15 cellular contexts compared by ENCODE assay signal in the genomic region with DNA sequence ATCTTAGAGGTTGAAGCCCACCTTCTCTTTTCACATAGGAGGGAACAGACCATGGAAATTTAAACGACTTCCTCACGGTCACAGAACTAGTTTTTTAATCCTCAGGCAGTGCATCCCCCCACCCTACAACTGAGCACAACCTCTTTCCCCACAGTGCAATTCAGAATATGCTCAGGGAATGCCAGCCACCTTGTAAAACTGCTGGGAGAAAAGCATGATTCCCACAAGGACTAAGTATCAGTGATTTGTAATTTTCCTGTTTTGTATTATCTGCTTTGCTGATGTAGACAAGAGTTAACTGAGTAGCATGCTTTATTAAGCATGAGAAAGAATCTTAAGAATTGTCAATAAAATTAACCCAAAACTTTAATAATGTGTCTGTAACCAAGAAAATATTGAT. TPM values are rescaled to one million over a fixed set of nuclear protein-coding genes. Genes with fewer than 3 reads are reported as not detected.
DNase-seq lines count a peak whose midpoint lies in the region; ATAC-seq and TF ChIP-seq lines count a peak whose summit lies in the region.
"Had no signal": no experiment of that assay in that cellular context is flagged by ENCODE, and none has a peak within 500 bp of the region (broad histone marks: within the 10 kb centered on the region; RNA-seq: fewer than 3 reads in every experiment).

No MANE protein-coding gene starts in this region.

- H3K4me3 Mint-ChIP-seq in T-helper 17 cell (no peak overlapping the region), H9 (no peak overlapping the region)
- H3K4me3 Mint-ChIP-seq: naive B cell had no signal

- peak overlapping the region in 8 of 10 donors; percentile 4 to 79 (median 42) for H3K27ac ChIP-seq in heart right ventricle
- peak overlapping the region in 2 of 3 donors; percentile 12 to 32 for H3K27ac ChIP-seq in thyroid gland
- no peak overlapping the region for H3K27ac ChIP-seq in H9 (ENCODE audit: insufficient read length, low read depth, low read length)
- H3K27ac ChIP-seq: stomach had no signal

- ATAC-seq in heart right ventricle, result no peak
- ATAC-seq in left ventricle myocardium superior, result no peak
- ATAC-seq in T-helper 17 cell, result no peak
- ATAC-seq in GM18505 (IDR thresholded peaks at IDR 0.05; ENCODE audit: unreplicated experiment), result no peak

- no peak overlapping the region for H3K56ac ChIP-seq in H9 (ENCODE audit: insufficient read length, low read depth, low read length)

- no peak overlapping the region for H2AFZ ChIP-seq in H9 (ENCODE audit: low read length)

- WGBS in heart right ventricle, 2 donors, result 46 to 58% methylated on average over 2 of the region's 2 CpGs
- WGBS in thyroid gland, 2 donors, result 62 to 71% methylated on average over 2 of the region's 2 CpGs
- WGBS in H9 (ENCODE audit: extremely low coverage, insufficient read length, low lambda C conversion rate), result no CpG with 5 or more reads among the region's 2 CpGs

- no peak overlapping the region for H2BK15ac ChIP-seq in H9 (ENCODE audit: low read depth, low read length)

- H3K23me2 ChIP-seq in H9 (ENCODE audit: insufficient read length, low read depth, low read length, poor library complexity, severe bottlenecking), result no peaks in the 10 kb centered on the region

- H3K9me3 Mint-ChIP-seq in H9, result no peaks in the 10 kb centered on the region
- H3K9me3 Mint-ChIP-seq: naive B cell had no signal

- H4K20me1 ChIP-seq in H9 (ENCODE audit: control insufficient read depth, insufficient read depth, insufficient read length), result no peaks in the 10 kb centered on the region

- no peak overlapping the region for H3K18ac ChIP-seq in H9 (ENCODE audit: insufficient read length, low read depth, low read length)

- no peaks in the 10 kb centered on the region for H3K27me3 Mint-ChIP-seq in T-helper 17 cell
- no peaks in the 10 kb centered on the region for H3K27me3 Mint-ChIP-seq in H9 (ENCODE audit: low read depth)
- H3K27me3 Mint-ChIP-seq: naive B cell had no signal

- no peak overlapping the region for H2BK120ac ChIP-seq in H9 (ENCODE audit: low read depth, low read length, poor library complexity, severe bottlenecking)

- no peak overlapping the region for H3K14ac ChIP-seq in H9 (ENCODE audit: insufficient read depth, low read length)

- H3K9ac ChIP-seq in H9 (ENCODE audit: extremely low read depth, insufficient read length, low read length), result no peak overlapping the region

- no peaks in the 10 kb centered on the region for H3K79me2 ChIP-seq in H9 (ENCODE audit: insufficient read depth, low read length)

- H4K8ac ChIP-seq in H9 (replicated peaks; ENCODE audit: insufficient read length, low read depth, low read length), result no peak overlapping the region

- intact Hi-C loops in heart right ventricle (cut with DNase I), result no loop called here
- intact Hi-C loops in left ventricle myocardium superior (cut with micrococcal nuclease), result no loop called here
- intact Hi-C loops in thyroid gland (cut with DNase I), result no loop called here

- H3K4ac ChIP-seq in H9 (ENCODE audit: low read depth, low read length), result no peak overlapping the region

- H2BK20ac ChIP-seq in H9 (ENCODE audit: low read depth, low read length, poor library complexity, severe bottlenecking), result no peak overlapping the region

- no peak overlapping the region for H2BK12ac ChIP-seq in H9 (ENCODE audit: insufficient read length, low read depth, low read length)

- no peaks in the 10 kb centered on the region for H3K79me1 ChIP-seq in H9 (ENCODE audit: insufficient read depth, low read depth, low read length, poor library complexity, severe bottlenecking)

- DNase-seq in heart right ventricle (no peak), left ventricle myocardium superior (no peak), T-helper 17 cell (no peak), fibroblast of villous mesenchyme (ENCODE audit: low read depth) (peak; percentile 84), thyroid gland (no peak), A172 (ENCODE audit: low spot score) (no peak), H9 (no peak)
- DNase-seq: DMS79 treated with DMSO at 0.1 percent for 48 hours, head of caudate nucleus, Kasumi-1, naive B cell, NCI-H1694 treated with DMSO at 0.1 percent for 48 hours, NCI-H446 treated with DMSO at 0.1 percent for 48 hours, stomach had no signal

- no peak for TF ChIP-seq POLR2A in thyroid gland (IDR thresholded peaks at IDR 0.05)
- no peak for TF ChIP-seq POLR2A in GM18505 (IDR thresholded peaks at IDR 0.05; ENCODE audit: borderline replicate concordance, extremely low read depth, insufficient read depth, insufficient read length)

- peaks cover 0 to 23% (median 14%) of the 10 kb centered on the region in 9 donors for H3K4me1 ChIP-seq in heart right ventricle
- H3K4me1 ChIP-seq in thyroid gland, result peaks cover 4 to 8% of the 10 kb centered on the region in 2 donors
- H3K4me1 ChIP-seq in H9 (ENCODE audit: insufficient read depth, low read length), result no peaks in the 10 kb centered on the region

- H2BK5ac ChIP-seq in H9 (ENCODE audit: insufficient read length, low read length), result no peak overlapping the region

- no peak overlapping the region for H4K5ac ChIP-seq in H9 (ENCODE audit: insufficient read length, low read depth, low read length)

- H3K4me3 ChIP-seq in heart right ventricle, result no peak overlapping the region
- H3K4me3 ChIP-seq in fibroblast of villous mesenchyme (ENCODE audit: low read depth, low read length), result no peak overlapping the region
- H3K4me3 ChIP-seq in thyroid gland (replicated peaks in 1 of 3), result no peak overlapping the region
- H3K4me3 ChIP-seq: stomach had no signal

- H3K27ac Mint-ChIP-seq in T-helper 17 cell, result peak overlapping the region; percentile 67
- peak overlapping the region in 1 of 3 experiments; percentile 4; a peak in 1 of 7 replicates for H3K27ac Mint-ChIP-seq in H9

- no peak overlapping the region for H3K23ac ChIP-seq in H9 (ENCODE audit: insufficient read length, low read depth, low read length)

- peaks cover 0 to 51% (median 11%) of the 10 kb centered on the region in 9 donors for H3K36me3 ChIP-seq in heart right ventricle
- peaks cover 0 to 2% of the 10 kb centered on the region in 2 donors for H3K36me3 ChIP-seq in thyroid gland

- H4K91ac ChIP-seq in H9 (ENCODE audit: insufficient read length, low read depth, low read length), result no peak overlapping the region

- H3K4me2 ChIP-seq in H9 (ENCODE audit: insufficient read depth, insufficient read length, low read length), result no peak overlapping the region

- H3K9me3 ChIP-seq in heart right ventricle, result no peaks in the 10 kb centered on the region
- H3K9me3 ChIP-seq in T-helper 17 cell (ENCODE audit: control insufficient read depth, low read length, poor library complexity, severe bottlenecking), result no peaks in the 10 kb centered on the region
- no peaks in the 10 kb centered on the region for H3K9me3 ChIP-seq in thyroid gland
- no peaks in the 10 kb centered on the region for H3K9me3 ChIP-seq in H9 (ENCODE audit: control insufficient read depth, low read depth, low read length)
- H3K9me3 ChIP-seq: stomach had no signal

- peaks cover 15% of the 10 kb centered on the region for H3K4me1 Mint-ChIP-seq in T-helper 17 cell
- H3K4me1 Mint-ChIP-seq in H9, result no peaks in the 10 kb centered on the region
- H3K4me1 Mint-ChIP-seq: naive B cell had no signal

- no peaks in the 10 kb centered on the region for H3K27me3 ChIP-seq in heart right ventricle
- H3K27me3 ChIP-seq in thyroid gland, result no peaks in the 10 kb centered on the region
- H3K27me3 ChIP-seq in H9 (ENCODE audit: insufficient read depth, low read length), result no peaks in the 10 kb centered on the region
- H3K27me3 ChIP-seq: stomach had no signal

- H3T11ph ChIP-seq in H9 (ENCODE audit: low read length), result no peak overlapping the region

- no peak overlapping the region for H2AK5ac ChIP-seq in H9 (ENCODE audit: insufficient read length, low read length)

- TF ChIP-seq CTCF in heart right ventricle (IDR thresholded peaks at IDR 0.05) (no peak), fibroblast of villous mesenchyme (IDR thresholded peaks at IDR 0.05; ENCODE audit: insufficient read depth, low read depth, low read length) (no peak), thyroid gland (IDR thresholded peaks at IDR 0.05) (no peak), H9 (conservative IDR thresholded peaks at IDR 0.05) (no peak)

- H3K36me3 Mint-ChIP-seq in T-helper 17 cell (ENCODE audit: low read depth) (peaks cover 6% of the 10 kb centered on the region), H9 (ENCODE audit: insufficient read depth in 1 of 3, low read depth in 3 of 3) (peaks cover 6 to 47% (median 39%) of the 10 kb centered on the region in 3 experiments; a peak in 5 of 7 replicates)

RNA-seq across cellular contexts. Expression of a gene that starts 23.8 kb away (rescaled TPM):
- 100 to 1,000 TPM in 1 of 10 donors, 10 to 100 TPM in 9; 69.2 to 128 (median 88.8) TPM for total RNA-seq in heart right ventricle
- 100 to 1,000 TPM in 1 of 2 donors, 10 to 100 TPM in 1; 84.3 to 102 TPM for polyA plus RNA-seq in heart right ventricle
- total RNA-seq in left ventricle myocardium superior, result 73.1 TPM
- total RNA-seq in T-helper 17 cell, result 100 to 1,000 TPM in 1 of 2 donors, 10 to 100 TPM in 1; 99.8 to 144 TPM
- 109 and 142 TPM in 2 replicates for total RNA-seq in fibroblast of villous mesenchyme
- 10 to 100 TPM; 66.4 to 89.2 (median 78.5) TPM for total RNA-seq in thyroid gland
- total RNA-seq in A172 (2014; rRNA removed; shearing (Covaris generic)), result 70.5 and 78.7 TPM in 2 replicates
- 94.2 and 95.9 TPM in 2 replicates for total RNA-seq in H9 (2021)

RNA-seq across cellular contexts. Expression of a gene that starts 58.7 kb away (rescaled TPM):
- total RNA-seq in heart right ventricle (1 to 10 TPM in 4 of 10 donors, under 1 TPM in 6; 0.26 to 4.9 (median 0.92) TPM), left ventricle myocardium superior (1.0 TPM), T-helper 17 cell (not detected), fibroblast of villous mesenchyme (under 0.01 TPM in 2 replicates), thyroid gland (1 to 10 TPM in 1 of 4 donors, under 1 TPM in 2, not detected in 1; 0.33 to 1.5 (median 0.39) TPM), H9 (2021) (0.26 and 0.90 TPM in 2 replicates)
- polyA plus RNA-seq in heart right ventricle, result 1 to 10 TPM in 1 of 2 donors, under 1 TPM in 1; 0.17 to 2.6 TPM
- 0.38 TPM in 1 of 2 replicates, not detected in the other for total RNA-seq in A172 (2014; rRNA removed; shearing (Covaris generic))
